Comparison of ENCODE assay signal across 31 cellular contexts in genomic region chr5:164237531-164237930, GRCh38.
"Had no signal": no experiment of that assay in that cellular context is flagged by ENCODE, and none has a peak within 500 bp of the region (broad histone marks: within the 10 kb centered on the region; RNA-seq: fewer than 3 reads in every experiment).

No MANE protein-coding gene starts in this region.

- H3K4me1 Mint-ChIP-seq: activated CD4-positive, alpha-beta memory T cell treated with anti-CD3 and anti-CD28 coated beads, Interleukin-2, amount 10 ng/mL, durations not matched to agents 7 days and 5 days; activated CD4-positive, alpha-beta T cell treated with anti-CD3 and anti-CD28 coated beads, Interleukin-2, amount 10 ng/mL, durations not matched to agents 24 days and 14 days; activated T-helper 17 cell treated with anti-CD3 and anti-CD28 coated beads, Interleukin-2, amount 50 U/mL, for 72 hours; naive thymus-derived CD4-positive, alpha-beta T cell; stimulated activated effector memory CD8-positive, alpha-beta T cell treated with anti-CD3 and anti-CD28 coated beads, Interleukin-12 subunit alpha, Interleukin-12 subunit beta, amount 100 ng/mL, for 72 hours; stimulated activated naive CD8-positive, alpha-beta T cell treated with anti-CD3 and anti-CD28 coated beads, Interleukin-15, amount 100 ng/mL, for 72 hours had no signal

- H3K4me3 ChIP-seq: body of pancreas, cardiac muscle cell, coronary artery, gastrocnemius medialis, psoas muscle, sigmoid colon, thyroid gland, upper lobe of right lung had no signal

- H3K27me3 Mint-ChIP-seq: activated CD4-positive, alpha-beta memory T cell treated with anti-CD3 and anti-CD28 coated beads, Interleukin-2, amount 10 ng/mL, durations not matched to agents 7 days and 5 days; activated CD4-positive, alpha-beta T cell treated with anti-CD3 and anti-CD28 coated beads, Interleukin-2, amount 10 ng/mL, durations not matched to agents 24 days and 14 days; activated T-cell treated with anti-CD3 and anti-CD28 coated beads, Interleukin-2, amount 50 U/mL, for 24 hours; activated T-helper 17 cell treated with anti-CD3 and anti-CD28 coated beads, Interleukin-2, amount 50 U/mL, for 72 hours; effector memory CD8-positive, alpha-beta T cell; naive thymus-derived CD4-positive, alpha-beta T cell; stimulated activated naive CD8-positive, alpha-beta T cell treated with anti-CD3 and anti-CD28 coated beads, Interleukin-15, amount 100 ng/mL, for 72 hours had no signal

- H2AFZ ChIP-seq: parathyroid adenoma had no signal

- H3K36me3 ChIP-seq: cardiac muscle cell, gastrocnemius medialis, sigmoid colon, thyroid gland, upper lobe of right lung had no signal

- H3K9me3 Mint-ChIP-seq: activated CD4-positive, alpha-beta T cell treated with anti-CD3 and anti-CD28 coated beads, Interleukin-2, amount 10 ng/mL, durations not matched to agents 24 days and 14 days had no signal

- FAIRE-seq: TTC549 had no signal

- H3K27me3 ChIP-seq: body of pancreas, cardiac muscle cell, gastrocnemius medialis, sigmoid colon, thyroid gland, upper lobe of right lung had no signal

- DNase-seq: activated CD4-positive, alpha-beta memory T cell treated with anti-CD3 and anti-CD28 coated beads, Interleukin-2, amount 10 ng/mL, durations not matched to agents 7 days and 5 days; activated CD4-positive, alpha-beta T cell treated with anti-CD3 and anti-CD28 coated beads, Interleukin-2, amount 10 ng/mL, durations not matched to agents 24 days and 14 days; activated CD8-positive, alpha-beta memory T cell treated with anti-CD3 and anti-CD28 coated beads, Interleukin-2, amount 50 U/mL, for 48 hours; activated gamma-delta T cell treated with Interleukin-2 at 50 U/mL for 16 hours; activated naive CD4-positive, alpha-beta T cell treated with anti-CD3 and anti-CD28 coated beads, Interleukin-2, amount 50 U/mL, for 16 hours; activated T-cell treated with anti-CD3 and anti-CD28 coated beads, Interleukin-2, amount 50 U/mL, for 24 hours; amygdala; body of pancreas; cerebellar nuclear complex; effector memory CD8-positive, alpha-beta T cell; erythroblast; gastrocnemius medialis; glutamatergic neuron; islet precursor cell; left cardiac atrium; midbrain; naive thymus-derived CD4-positive, alpha-beta T cell; psoas muscle; sigmoid colon; small intestine; stimulated activated CD4-positive, alpha-beta T cell treated with anti-CD3 and anti-CD28 coated beads, Interleukin-4, amount 100 ng/mL, for 24 hours; stimulated activated naive CD8-positive, alpha-beta T cell treated with anti-CD3 and anti-CD28 coated beads, Interleukin-15, amount 100 ng/mL, for 72 hours; thyroid gland; upper lobe of right lung had no signal

- H3K79me2 ChIP-seq: parathyroid adenoma had no signal

- H3K27ac ChIP-seq: body of pancreas, cardiac muscle cell, coronary artery, gastrocnemius medialis, parathyroid adenoma, psoas muscle, sigmoid colon, thyroid gland, upper lobe of right lung, VCaP had no signal

- ATAC-seq: activated T-helper 17 cell treated with anti-CD3 and anti-CD28 coated beads, Interleukin-2, amount 50 U/mL, for 72 hours; body of pancreas; effector memory CD8-positive, alpha-beta T cell; gastrocnemius medialis; left cardiac atrium; naive thymus-derived CD4-positive, alpha-beta T cell; psoas muscle; stimulated activated effector memory CD8-positive, alpha-beta T cell treated with anti-CD3 and anti-CD28 coated beads, Interleukin-12 subunit alpha, Interleukin-12 subunit beta, amount 100 ng/mL, for 72 hours; stimulated activated naive CD8-positive, alpha-beta T cell treated with anti-CD3 and anti-CD28 coated beads, Interleukin-15, amount 100 ng/mL, for 72 hours; upper lobe of right lung had no signal

- H3K4me1 ChIP-seq: gastrocnemius medialis, parathyroid adenoma, psoas muscle, sigmoid colon, thyroid gland, upper lobe of right lung had no signal

- H3K9me3 ChIP-seq: body of pancreas, gastrocnemius medialis, psoas muscle, sigmoid colon, thyroid gland, upper lobe of right lung had no signal

- H3K9ac ChIP-seq: parathyroid adenoma had no signal

- H3K36me3 Mint-ChIP-seq: naive thymus-derived CD4-positive, alpha-beta T cell; stimulated activated effector memory CD8-positive, alpha-beta T cell treated with anti-CD3 and anti-CD28 coated beads, Interleukin-12 subunit alpha, Interleukin-12 subunit beta, amount 100 ng/mL, for 72 hours had no signal

- H3K27ac Mint-ChIP-seq: activated CD4-positive, alpha-beta memory T cell treated with anti-CD3 and anti-CD28 coated beads, Interleukin-2, amount 10 ng/mL, durations not matched to agents 7 days and 5 days; activated CD4-positive, alpha-beta T cell treated with anti-CD3 and anti-CD28 coated beads, Interleukin-2, amount 10 ng/mL, durations not matched to agents 24 days and 14 days; activated T-cell treated with anti-CD3 and anti-CD28 coated beads, Interleukin-2, amount 50 U/mL, for 24 hours; activated T-helper 17 cell treated with anti-CD3 and anti-CD28 coated beads, Interleukin-2, amount 50 U/mL, for 72 hours; effector memory CD8-positive, alpha-beta T cell; naive thymus-derived CD4-positive, alpha-beta T cell; stimulated activated effector memory CD8-positive, alpha-beta T cell treated with anti-CD3 and anti-CD28 coated beads, Interleukin-12 subunit alpha, Interleukin-12 subunit beta, amount 100 ng/mL, for 72 hours; stimulated activated naive CD8-positive, alpha-beta T cell treated with anti-CD3 and anti-CD28 coated beads, Interleukin-15, amount 100 ng/mL, for 72 hours had no signal

- H3K4me3 Mint-ChIP-seq: activated CD4-positive, alpha-beta memory T cell treated with anti-CD3 and anti-CD28 coated beads, Interleukin-2, amount 10 ng/mL, durations not matched to agents 7 days and 5 days; activated CD4-positive, alpha-beta T cell treated with anti-CD3 and anti-CD28 coated beads, Interleukin-2, amount 10 ng/mL, durations not matched to agents 24 days and 14 days; activated T-cell treated with anti-CD3 and anti-CD28 coated beads, Interleukin-2, amount 50 U/mL, for 24 hours; activated T-helper 17 cell treated with anti-CD3 and anti-CD28 coated beads, Interleukin-2, amount 50 U/mL, for 72 hours; effector memory CD8-positive, alpha-beta T cell; naive thymus-derived CD4-positive, alpha-beta T cell; stimulated activated effector memory CD8-positive, alpha-beta T cell treated with anti-CD3 and anti-CD28 coated beads, Interleukin-12 subunit alpha, Interleukin-12 subunit beta, amount 100 ng/mL, for 72 hours; stimulated activated naive CD8-positive, alpha-beta T cell treated with anti-CD3 and anti-CD28 coated beads, Interleukin-15, amount 100 ng/mL, for 72 hours had no signal
